In genomic region chr4:165874799-165875371, GRCh38 we compare ENCODE assay signal across 9 cellular contexts. TPM values are rescaled to one million over a fixed set of nuclear protein-coding genes. Genes with fewer than 3 reads are reported as not detected.
A peak's percentile ranks its signal among the peaks of the same experiment; 100 is the strongest.
DNase-seq lines count a peak whose midpoint lies in the region; ATAC-seq and TF ChIP-seq lines count a peak whose summit lies in the region.
"Had no signal": no experiment of that assay in that cellular context is flagged by ENCODE, and none has a peak within 500 bp of the region (broad histone marks: within the 10 kb centered on the region; RNA-seq: fewer than 3 reads in every experiment).

No MANE protein-coding gene starts in this region.

- peaks cover 17% of the 10 kb centered on the region for H3K4me1 ChIP-seq in ectodermal cell (ENCODE audit: control insufficient read depth, insufficient read depth, low read length)
- peaks cover 25% of the 10 kb centered on the region for H3K4me1 ChIP-seq in lower lobe of right lung
- H3K4me1 ChIP-seq in upper lobe of left lung: peaks cover 16 to 31% (median 24%) of the 10 kb centered on the region in 4 donors

- no peak overlapping the region for H3K27ac ChIP-seq in ectodermal cell (ENCODE audit: insufficient read depth, low read depth, low read length, poor library complexity, severe bottlenecking)
- H3K27ac ChIP-seq in lower lobe of right lung: no peak overlapping the region
- no peak overlapping the region for H3K27ac ChIP-seq in upper lobe of left lung

- H3K4me3 Mint-ChIP-seq in activated T-cell treated with anti-CD3 and anti-CD28 coated beads, Interleukin-2, amount 50 U/mL, for 24 hours: no peak overlapping the region

- H3K27ac Mint-ChIP-seq in activated T-cell treated with anti-CD3 and anti-CD28 coated beads, Interleukin-2, amount 50 U/mL, for 24 hours: no peak overlapping the region
- H3K27ac Mint-ChIP-seq: activated naive CD8-positive, alpha-beta T cell treated with anti-CD3 and anti-CD28 coated beads, Interleukin-2, amount 10 ng/mL, durations not matched to agents 7 days and 5 days had no signal

- TF ChIP-seq POLR2A in upper lobe of left lung (IDR thresholded peaks at IDR 0.05): no peak

- H3K4me3 ChIP-seq in ectodermal cell (ENCODE audit: insufficient read depth, low read depth, low read length): peak overlapping the region; percentile 7
- H3K4me3 ChIP-seq in lower lobe of right lung: peak overlapping the region; percentile 57
- peak overlapping the region in 3 of 4 donors; percentile 39 to 58 (median 50) for H3K4me3 ChIP-seq in upper lobe of left lung

- intact Hi-C loops in lower lobe of right lung (cut with DNase I): no loop called here

- H3K27me3 ChIP-seq in ectodermal cell (ENCODE audit: control insufficient read depth, insufficient read depth, low read length, poor library complexity, severe bottlenecking): peaks cover 63% of the 10 kb centered on the region
- peaks cover 38% of the 10 kb centered on the region for H3K27me3 ChIP-seq in lower lobe of right lung (ENCODE audit: low read depth)
- peaks cover 0 to 25% (median 6%) of the 10 kb centered on the region in 4 donors for H3K27me3 ChIP-seq in upper lobe of left lung

- no peaks in the 10 kb centered on the region for H3K9me3 Mint-ChIP-seq in activated T-cell treated with anti-CD3 and anti-CD28 coated beads, Interleukin-2, amount 50 U/mL, for 24 hours
- H3K9me3 Mint-ChIP-seq: activated naive CD8-positive, alpha-beta T cell treated with anti-CD3 and anti-CD28 coated beads, Interleukin-2, amount 10 ng/mL, durations not matched to agents 7 days and 5 days had no signal

- ATAC-seq in lower lobe of right lung (peak; percentile 42 to 60), upper lobe of left lung (ENCODE audit: low FRiP score in 2 of 2) (peak in 1 of 2 donors; percentile 62), HG03442 (IDR thresholded peaks at IDR 0.05; ENCODE audit: unreplicated experiment) (no peak)

- peaks cover 59% of the 10 kb centered on the region for H3K27me3 Mint-ChIP-seq in activated T-cell treated with anti-CD3 and anti-CD28 coated beads, Interleukin-2, amount 50 U/mL, for 24 hours

- H3K36me3 ChIP-seq in ectodermal cell (ENCODE audit: control insufficient read depth, insufficient read depth, low read length) (no peaks in the 10 kb centered on the region), lower lobe of right lung (no peaks in the 10 kb centered on the region), upper lobe of left lung (no peaks in the 10 kb centered on the region)

- WGBS in ectodermal cell, 2 experiments: 3 to 4% methylated on average over 35 to 37 of the region's 37 CpGs
- WGBS in upper lobe of left lung, 2 donors: 11 to 12% methylated on average over 21 to 35 of the region's 37 CpGs

- H3K9me3 ChIP-seq in ectodermal cell (ENCODE audit: control insufficient read depth, low read length) (no peaks in the 10 kb centered on the region), lower lobe of right lung (no peaks in the 10 kb centered on the region), upper lobe of left lung (no peaks in the 10 kb centered on the region)

- H3K4me1 Mint-ChIP-seq in activated T-cell treated with anti-CD3 and anti-CD28 coated beads, Interleukin-2, amount 50 U/mL, for 24 hours (ENCODE audit: low read depth): peaks cover 16% of the 10 kb centered on the region

- TF ChIP-seq EP300 in upper lobe of left lung (IDR thresholded peaks at IDR 0.05): no peak

- TF ChIP-seq CTCF in lower lobe of right lung (IDR thresholded peaks at IDR 0.05) (no peak), upper lobe of left lung (IDR thresholded peaks at IDR 0.05) (no peak)

- DNase-seq in NCI-H82 (lab: John Stamatoyannopoulos, UW) (peak; percentile 30), NCI-H82 treated with DMSO at 0.1 percent for 48 hours (lab: John Stamatoyannopoulos, UW; ENCODE audit: unreplicated experiment) (no peak), lower lobe of right lung (peak; percentile 53), upper lobe of left lung (peak in 1 of 2 donors; percentile 88), germinal center (ENCODE audit: low spot score) (no peak)
- no peak for DNase-seq in activated T-cell treated with anti-CD3 and anti-CD28 coated beads, Interleukin-2, amount 50 U/mL, for 24 hours
- DNase-seq: activated naive CD8-positive, alpha-beta T cell treated with anti-CD3 and anti-CD28 coated beads, Interleukin-2, amount 10 ng/mL, durations not matched to agents 7 days and 5 days had no signal

- no peaks in the 10 kb centered on the region for H3K36me3 Mint-ChIP-seq in activated T-cell treated with anti-CD3 and anti-CD28 coated beads, Interleukin-2, amount 50 U/mL, for 24 hours (ENCODE audit: low read depth)
- H3K36me3 Mint-ChIP-seq: activated naive CD8-positive, alpha-beta T cell treated with anti-CD3 and anti-CD28 coated beads, Interleukin-2, amount 10 ng/mL, durations not matched to agents 7 days and 5 days had no signal

RNA-seq across cellular contexts. Expression of gene TLL1, which starts 1.8 kb away (rescaled TPM):
- not detected for polyA plus RNA-seq in ectodermal cell (2013, experiment 1 of 4)
- 0.14 TPM for polyA plus RNA-seq in ectodermal cell (2013, experiment 2 of 4)
- 0.16 TPM for polyA plus RNA-seq in ectodermal cell (2013, experiment 3 of 4)
- polyA plus RNA-seq in ectodermal cell (2013, experiment 4 of 4): 0.57 TPM
- total RNA-seq in lower lobe of right lung (4.7 TPM), upper lobe of left lung (1 to 10 TPM; 1.9 to 8.4 (median 3.1) TPM)
- total RNA-seq: activated naive CD8-positive, alpha-beta T cell treated with anti-CD3 and anti-CD28 coated beads, Interleukin-2, amount 10 ng/mL, durations not matched to agents 7 days and 5 days had no signal

Comparison
In these comparisons a context has a peak if more than half of its experiments do, and no peak if none do; other contexts are left out.
1. DNase-seq: peak in NCI-H82 (single experiment) and lower lobe of right lung (single experiment); none in NCI-H82 treated with DMSO at 0.1 percent for 48 hours (single experiment), germinal center (single experiment) and activated T-cell treated with anti-CD3 and anti-CD28 coated beads, Interleukin-2, amount 50 U/mL, for 24 hours (single experiment).
2. H3K4me3 ChIP-seq: peak in every context shown above with its lines; median percentile 57 in lower lobe of right lung; 50 in upper lobe of left lung; 7 in ectodermal cell.